Comparison of ENCODE assay signal across 37 cellular contexts in the genomic region with DNA sequence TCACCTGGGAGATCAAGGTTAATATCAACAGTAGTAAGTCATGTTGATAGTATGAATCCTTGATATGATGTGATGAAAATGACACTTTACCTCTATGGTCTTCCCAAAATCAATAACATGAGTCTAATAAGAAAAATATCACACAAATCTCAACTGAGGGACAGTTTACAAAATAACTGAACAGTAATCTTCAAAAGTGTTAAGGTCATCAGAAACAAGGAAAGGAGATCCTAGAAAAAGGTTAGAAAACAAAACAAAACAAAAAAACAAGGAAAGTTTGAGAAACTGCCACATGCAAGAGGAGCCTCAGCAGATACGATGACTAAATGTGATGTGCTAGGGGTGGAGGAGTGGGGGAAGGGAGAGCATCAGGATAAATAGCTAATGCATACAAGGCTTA. TPM values are rescaled to one million over a fixed set of nuclear protein-coding genes. Genes with fewer than 3 reads are reported as not detected.
DNase-seq lines count a peak whose midpoint lies in the region; ATAC-seq, FAIRE-seq and TF ChIP-seq lines count a peak whose summit lies in the region.
"Had no signal": no experiment of that assay in that cellular context is flagged by ENCODE, and none has a peak within 500 bp of the region (broad histone marks: within the 10 kb centered on the region; RNA-seq: fewer than 3 reads in every experiment).

No MANE protein-coding gene starts in this region.

- TF ChIP-seq CTCF in HepG2 (CRISPR knock-in tag; IDR thresholded peaks at IDR 0.05) (no peak), right lobe of liver (IDR thresholded peaks at IDR 0.05) (no peak), WTC11 (IDR thresholded peaks at IDR 0.05) (no peak), K562 (IDR thresholded peaks at IDR 0.05 in 2 of 3, conservative IDR thresholded peaks at IDR 0.05 in 1 of 3; ENCODE audit: insufficient read depth in 2 of 3, low read depth in 1 of 3, low read length in 3 of 3) (no peak), progenitor cell of endocrine pancreas (IDR thresholded peaks at IDR 0.05; ENCODE audit: unreplicated experiment) (no peak), gastrocnemius medialis (IDR thresholded peaks at IDR 0.05 in 4 of 5, conservative IDR thresholded peaks at IDR 0.05 in 1 of 5) (no peak)

- no peak for DNase-seq in HepG2 (ENCODE audit: low spot score)
- DNase-seq in right lobe of liver, result no peak
- no peak for DNase-seq in WTC11 (ENCODE audit: low spot score)
- DNase-seq in K562 (ENCODE audit: extremely low read depth in 1 of 4, low spot score in 3 of 4), result no peak
- DNase-seq in progenitor cell of endocrine pancreas (ENCODE audit: low spot score, unreplicated experiment), result no peak
- DNase-seq in H54 (ENCODE audit: insufficient read length, low spot score), result no peak
- DNase-seq in gastrocnemius medialis, result no peak
- DNase-seq: 8988T; ACHN; AML-193; BE2C; C1 segment of cervical spinal cord; Caco-2; Calu3; CD4-positive, alpha-beta memory T cell; CD4-positive, alpha-beta T cell; CD4-positive, CD25-positive, alpha-beta regulatory T cell; CD8-positive, alpha-beta memory T cell; CD8-positive, alpha-beta T cell; COR-L47; DMS 273 treated with DMSO at 0.1 percent for 48 hours; DMS153; DMS53; DMS79; DMS79 treated with DMSO at 0.1 percent for 48 hours; DND-41; EL had no signal

- peak overlapping the region; percentile 2; the same call in 1 of the 2 replicates for H3K27ac Mint-ChIP-seq in WTC11
- H3K27ac Mint-ChIP-seq in progenitor cell of endocrine pancreas, result peak overlapping the region; percentile 34
- H3K27ac Mint-ChIP-seq: B cell; CD14-positive monocyte; CD4-positive, alpha-beta T cell; CD8-positive, alpha-beta T cell had no signal

- no peak overlapping the region for H3K27ac ChIP-seq in HepG2 (ENCODE audit: extremely low read length, insufficient read depth, low read length)
- no peak overlapping the region for H3K27ac ChIP-seq in right lobe of liver
- H3K27ac ChIP-seq in K562 (ENCODE audit: extremely low read depth, low read depth, low read length), result no peak overlapping the region
- H3K27ac ChIP-seq in gastrocnemius medialis, result no peak overlapping the region
- H3K27ac ChIP-seq: 22Rv1; A549; BLaER1; BLaER1 treated with 17β-estradiol and CSF1 and Interleukin-3, amounts not matched to agents 10 nM and 100 nM; C4-2B had no signal

- intact Hi-C loops in HepG2 (cut with micrococcal nuclease; ENCODE audit: unreplicated experiment) (no loop called here), right lobe of liver (cut with DNase I) (no loop called here), K562 (cut with micrococcal nuclease) (no loop called here), gastrocnemius medialis (cut with DNase I; ENCODE audit: low total_unique reads) (no loop called here)

- H3K9me3 ChIP-seq in HepG2 (ENCODE audit: low read length) (no peaks in the 10 kb centered on the region), right lobe of liver (no peaks in the 10 kb centered on the region), K562 (replicated peaks; ENCODE audit: control insufficient read depth, insufficient read depth, low read depth, low read length) (no peaks in the 10 kb centered on the region), gastrocnemius medialis (no peaks in the 10 kb centered on the region)
- H3K9me3 ChIP-seq: A549; BE2C; BLaER1; BLaER1 treated with 17β-estradiol and CSF1 and Interleukin-3, amounts not matched to agents 10 nM and 100 nM; Caco-2 had no signal

- no peaks in the 10 kb centered on the region for H3K9me3 Mint-ChIP-seq in WTC11
- no peaks in the 10 kb centered on the region for H3K9me3 Mint-ChIP-seq in progenitor cell of endocrine pancreas (ENCODE audit: low read depth)
- H3K9me3 Mint-ChIP-seq: CD4-positive, alpha-beta memory T cell; CD4-positive, alpha-beta T cell; CD8-positive, alpha-beta memory T cell; CD8-positive, alpha-beta T cell had no signal

- no peaks in the 10 kb centered on the region for H3K9me1 ChIP-seq in K562 (ENCODE audit: control insufficient read depth, insufficient read depth, low read length)

- H3K36me3 Mint-ChIP-seq in WTC11, result peaks cover 27% of the 10 kb centered on the region
- H3K36me3 Mint-ChIP-seq in progenitor cell of endocrine pancreas (ENCODE audit: insufficient read depth), result peaks cover 14% of the 10 kb centered on the region

- BruUV-seq in HepG2 (replicated peaks; lab: Mats Ljungman, UMichigan) (no TSS peak), K562 (replicated peaks; lab: Mats Ljungman, UMichigan) (no TSS peak)

- in situ Hi-C loops in HepG2 (cut with HindIII; ENCODE audit: extremely low pct_ligation_motif_present, low pct_unique_long_range_greater_than_20kb), result no loop called here
- in situ Hi-C loops in K562 (cut with MboI), result no loop called here
- in situ Hi-C loops in gastrocnemius medialis (cut with MboI; ENCODE audit: low sequenced_read_pairs in 4 of 4), result no loop called here

- ATAC-seq in HepG2 (no peak), right lobe of liver (no peak), WTC11 (no peak), K562 (no peak), GM21529 (IDR thresholded peaks at IDR 0.05; ENCODE audit: unreplicated experiment) (no peak), gastrocnemius medialis (no peak)
- ATAC-seq: A549; CD8-positive, alpha-beta T cell had no signal

- FAIRE-seq in HepG2 (lab: Jason Lieb, UNC) (no peak), K562 (lab: Jason Lieb, UNC) (no peak), H54 (lab: Jason Lieb, UNC) (no peak)
- FAIRE-seq: A204.1, A549, D721Med had no signal

- TF ChIP-seq RAD21 in HepG2 (CRISPR knock-in tag; IDR thresholded peaks at IDR 0.05) (no peak), K562 (CRISPR knock-in tag; conservative IDR thresholded peaks at IDR 0.05 in 1 of 2, IDR thresholded peaks at IDR 0.05 in 1 of 2) (no peak)

- H3K4me3 Mint-ChIP-seq in WTC11, result no peak overlapping the region
- no peak overlapping the region for H3K4me3 Mint-ChIP-seq in progenitor cell of endocrine pancreas (ENCODE audit: low read depth)
- H3K4me3 Mint-ChIP-seq: B cell; CD14-positive monocyte; CD4-positive, alpha-beta memory T cell; CD4-positive, alpha-beta T cell; CD4-positive, CD25-positive, alpha-beta regulatory T cell; CD8-positive, alpha-beta memory T cell; CD8-positive, alpha-beta T cell had no signal

- no peak overlapping the region for H3K4me2 ChIP-seq in HepG2 (ENCODE audit: low read depth, low read length)
- H3K4me2 ChIP-seq in K562 (ENCODE audit: insufficient read depth, low read length), result no peak overlapping the region
- H3K4me2 ChIP-seq: A549; BLaER1; BLaER1 treated with 17β-estradiol and CSF1 and Interleukin-3, amounts not matched to agents 10 nM and 100 nM had no signal

- H2AFZ ChIP-seq in HepG2 (ENCODE audit: low read length) (no peak overlapping the region), K562 (ENCODE audit: low read depth, low read length) (no peak overlapping the region)

- no peak overlapping the region for H3K9ac ChIP-seq in HepG2 (ENCODE audit: insufficient read depth, low read depth, low read length)
- H3K9ac ChIP-seq in K562 (ENCODE audit: insufficient read depth in 1 of 2, low read depth in 2 of 2, low read length in 2 of 2), result no peak overlapping the region
- H3K9ac ChIP-seq: BLaER1; BLaER1 treated with 17β-estradiol and CSF1 and Interleukin-3, amounts not matched to agents 10 nM and 100 nM had no signal

- POLR2A ChIA-PET in HepG2 (lab: Yijun Ruan, JAX), result interaction anchor here (1.8 kb wide), 1 partner anchor 16 kb away, joined by 4 read pairs; the partner anchor contains the start of genes MCEE and MPHOSPH10
- POLR2A ChIA-PET in WTC11 (lab: Charles Lee), result no interaction called here
- POLR2A ChIA-PET in K562 (lab: Yijun Ruan, JAX), result interaction anchor here (0.6 to 1.4 kb wide), 2 partner anchors 15 to 113 kb away, joined by 4 to 7 read pairs; partner anchors contain the start of genes MCEE and PAIP2B

- H3K4me3 ChIP-seq in HepG2 (replicated peaks in 1 of 3; ENCODE audit: insufficient read depth in 1 of 3, low read depth in 2 of 3, low read length in 3 of 3) (no peak overlapping the region), right lobe of liver (no peak overlapping the region), K562 (no peak overlapping the region), gastrocnemius medialis (no peak overlapping the region)
- H3K4me3 ChIP-seq: A549; BLaER1; BLaER1 treated with 17β-estradiol and CSF1 and Interleukin-3, amounts not matched to agents 10 nM and 100 nM had no signal

- H3K4me1 Mint-ChIP-seq in WTC11 (no peaks in the 10 kb centered on the region), progenitor cell of endocrine pancreas (ENCODE audit: low read depth) (peaks cover 5% of the 10 kb centered on the region)
- H3K4me1 Mint-ChIP-seq: B cell, CD14-positive monocyte had no signal

- H3K79me2 ChIP-seq in HepG2 (ENCODE audit: insufficient read depth, low read length) (no peaks in the 10 kb centered on the region), K562 (ENCODE audit: control insufficient read depth, insufficient read depth, low read length) (no peaks in the 10 kb centered on the region)

- H3K4me1 ChIP-seq in HepG2 (ENCODE audit: insufficient read depth, low read length) (no peaks in the 10 kb centered on the region), right lobe of liver (peaks cover 0 to 4% (median 0%) of the 10 kb centered on the region in 4 donors), K562 (replicated peaks in 1 of 2; ENCODE audit: control insufficient read depth in 2 of 2, insufficient read depth in 2 of 2, low read length in 2 of 2) (no peaks in the 10 kb centered on the region), gastrocnemius medialis (peaks cover 5 to 8% of the 10 kb centered on the region in 2 donors)
- H3K4me1 ChIP-seq: A549; BE2C; BLaER1; BLaER1 treated with 17β-estradiol and CSF1 and Interleukin-3, amounts not matched to agents 10 nM and 100 nM; Caco-2 had no signal

- WGBS in HepG2 (ENCODE audit: low lambda C conversion rate), result 97% methylated on average over 1 of the region's 1 CpG
- 75% methylated on average over 1 of the region's 1 CpG for WGBS in right lobe of liver (ENCODE audit: insufficient coverage, low coverage, low lambda C conversion rate, missing lambda C conversion rate)
- 77% methylated on average over 1 of the region's 1 CpG for WGBS in K562 (ENCODE audit: insufficient coverage, low coverage, missing lambda C conversion rate)

- CTCF ChIA-PET in HepG2 (lab: Yijun Ruan, JAX; ENCODE audit: low intra/inter-chr PET ratio, low total read pairs), result no interaction called here
- CTCF ChIA-PET in WTC11 (lab: Charles Lee), result interaction anchor here (1.7 kb wide), 1 partner anchor 13 kb away, joined by 4 read pairs; no protein-coding TSS in a partner anchor
- CTCF ChIA-PET in K562 (lab: Yijun Ruan, JAX; ENCODE audit: low intra/inter-chr PET ratio), result no interaction called here

- H4K20me1 ChIP-seq in HepG2 (ENCODE audit: insufficient read depth, low read length) (no peaks in the 10 kb centered on the region), K562 (replicated peaks; ENCODE audit: control insufficient read depth, insufficient read depth, low read length) (no peaks in the 10 kb centered on the region)
- H4K20me1 ChIP-seq: BLaER1; BLaER1 treated with 17β-estradiol and CSF1 and Interleukin-3, amounts not matched to agents 10 nM and 100 nM had no signal

- H3K27me3 ChIP-seq in HepG2 (ENCODE audit: control insufficient read depth in 1 of 2, insufficient read depth in 2 of 2, low read length in 2 of 2), result no peaks in the 10 kb centered on the region
- H3K27me3 ChIP-seq in right lobe of liver, result no peaks in the 10 kb centered on the region
- no peaks in the 10 kb centered on the region for H3K27me3 ChIP-seq in K562 (ENCODE audit: control insufficient read depth in 2 of 2, insufficient read depth in 2 of 2, low read length in 2 of 2)
- no peaks in the 10 kb centered on the region for H3K27me3 ChIP-seq in gastrocnemius medialis
- H3K27me3 ChIP-seq: BE2C; BLaER1; BLaER1 treated with 17β-estradiol and CSF1 and Interleukin-3, amounts not matched to agents 10 nM and 100 nM had no signal

- no peak for TF ChIP-seq EP300 in HepG2 (IDR thresholded peaks at IDR 0.05; ENCODE audit: low read depth in 2 of 2, low read length in 2 of 2)
- TF ChIP-seq EP300 in HepG2 (CRISPR knock-in tag; IDR thresholded peaks at IDR 0.05; ENCODE audit: borderline replicate concordance), result no peak
- TF ChIP-seq EP300 in K562 (IDR thresholded peaks at IDR 0.05; ENCODE audit: low read length), result no peak

- TF ChIP-seq POLR2A in HepG2 (IDR thresholded peaks at IDR 0.05; ENCODE audit: insufficient read depth in 1 of 2, low read depth in 2 of 2, low read length in 2 of 2) (no peak), right lobe of liver (IDR thresholded peaks at IDR 0.05) (no peak), K562 (conservative IDR thresholded peaks at IDR 0.05) (no peak), H54 (IDR thresholded peaks at IDR 0.05; ENCODE audit: low read depth, low read length) (no peak), gastrocnemius medialis (IDR thresholded peaks at IDR 0.05) (no peak)

- H3K27me3 Mint-ChIP-seq in WTC11 (ENCODE audit: low read depth), result no peaks in the 10 kb centered on the region
- no peaks in the 10 kb centered on the region for H3K27me3 Mint-ChIP-seq in progenitor cell of endocrine pancreas
- H3K27me3 Mint-ChIP-seq: B cell; CD4-positive, alpha-beta memory T cell; CD4-positive, alpha-beta T cell; CD4-positive, CD25-positive, alpha-beta regulatory T cell; CD8-positive, alpha-beta memory T cell had no signal

- H3K36me3 ChIP-seq in HepG2 (replicated peaks in 1 of 2; ENCODE audit: control insufficient read depth in 1 of 2, insufficient read depth in 2 of 2, low read length in 2 of 2) (peaks cover 20 to 62% of the 10 kb centered on the region in 2 experiments), right lobe of liver (peaks cover 0 to 10% (median 0%) of the 10 kb centered on the region in 4 donors), K562 (ENCODE audit: control insufficient read depth, insufficient read depth, low read length) (peaks cover 61% of the 10 kb centered on the region), gastrocnemius medialis (peaks cover 0 to 17% of the 10 kb centered on the region in 2 donors)
- H3K36me3 ChIP-seq: BE2C had no signal

RNA-seq across cellular contexts. Expression of gene MCEE, which starts 16.2 kb away (rescaled TPM):
- 56.1 and 66.9 TPM in 2 replicates for total RNA-seq in HepG2 (2016; rRNA removed; fragmentation: Illumina TruSeq; extraction: Trizol)
- 22.7 and 26.1 TPM in 2 replicates for total RNA-seq in HepG2 (2016; cell fraction: cytosol; rRNA removed; fragmentation: Illumina TruSeq; extraction: Trizol; ENCODE audit: low read depth)
- 61.5 and 66.5 TPM in 2 replicates for total RNA-seq in HepG2 (2016; cell fraction: insoluble cytoplasmic fraction; rRNA removed; fragmentation: Illumina TruSeq; extraction: Trizol)
- 35.2 and 36.9 TPM in 2 replicates for total RNA-seq in HepG2 (2016; cell fraction: membrane; rRNA removed; fragmentation: Illumina TruSeq; extraction: Trizol)
- 77.4 and 90.5 TPM in 2 replicates for total RNA-seq in HepG2 (2016; cell fraction: nucleus; rRNA removed; fragmentation: Illumina TruSeq; extraction: Trizol)
- 23.5 and 32.0 TPM in 2 replicates for polyA plus RNA-seq in HepG2 (2011; rRNA removed)
- polyA plus RNA-seq in HepG2 (2011; cell fraction: cytosol; rRNA removed), result 15.9 and 19.6 TPM in 2 replicates
- 35.0 and 56.3 TPM in 2 replicates for polyA plus RNA-seq in HepG2 (2011; cell fraction: nucleus; rRNA removed)
- 27.8 and 41.9 TPM in 2 replicates for polyA plus RNA-seq in HepG2 (2012)
- polyA plus RNA-seq in HepG2 (2016; cell fraction: cytosol; fragmentation: Illumina TruSeq; extraction: Trizol; ENCODE audit: low read depth), result 23.8 and 24.1 TPM in 2 replicates
- polyA plus RNA-seq in HepG2 (2016; cell fraction: insoluble cytoplasmic fraction; fragmentation: Illumina TruSeq; extraction: Trizol; ENCODE audit: low read depth), result 52.5 and 59.2 TPM in 2 replicates
- polyA plus RNA-seq in HepG2 (2016; cell fraction: membrane; fragmentation: Illumina TruSeq; extraction: Trizol; ENCODE audit: low read depth), result 25.0 and 27.3 TPM in 2 replicates
- polyA plus RNA-seq in HepG2 (2016; cell fraction: nucleus; fragmentation: Illumina TruSeq; extraction: Trizol; ENCODE audit: insufficient read depth, low read depth), result 106 and 118 TPM in 2 replicates
- 8.4 and 24.6 TPM in 2 replicates for polyA minus RNA-seq in HepG2 (2011; rRNA and poly(A)+ RNA removed; ENCODE audit: low replicate concordance)
- polyA minus RNA-seq in HepG2 (2011; cell fraction: cytosol; rRNA and poly(A)+ RNA removed), result 7.8 and 11.8 TPM in 2 replicates
- polyA minus RNA-seq in HepG2 (2011; cell fraction: nucleus; rRNA and poly(A)+ RNA removed), result 42.6 and 78.7 TPM in 2 replicates
- 10 to 100 TPM; 15.5 to 37.8 (median 23.1) TPM for total RNA-seq in right lobe of liver
- total RNA-seq in WTC11 (2021), result 17.2 to 19.1 TPM (median 18.7 TPM) in 3 replicates
- total RNA-seq in K562 (2011; cell fraction: chromatin; rRNA removed; ENCODE audit: low replicate concordance), result 61.3 and 74.5 TPM in 2 replicates
- 34.5 and 45.0 TPM in 2 replicates for total RNA-seq in K562 (2011; cell fraction: nucleolus; rRNA removed)
- total RNA-seq in K562 (2011; cell fraction: nucleoplasm; rRNA removed), result 42.9 and 46.5 TPM in 2 replicates
- 15.6 and 19.8 TPM in 2 replicates for total RNA-seq in K562 (2014; rRNA removed)
- 24.5 and 25.9 TPM in 2 replicates for total RNA-seq in K562 (2014; rRNA removed; fragmentation: Illumina TruSeq; extraction: Trizol)
- 17.8 and 18.6 TPM in 2 replicates for total RNA-seq in K562 (2015; rRNA removed; fragmentation: Illumina TruSeq; extraction: Trizol)
- total RNA-seq in K562 (2021), result 17.8 and 19.1 TPM in 2 replicates
- polyA plus RNA-seq in K562 (2011; rRNA removed), result 29.1 and 29.9 TPM in 2 replicates
- polyA plus RNA-seq in K562 (2011; cell fraction: cytosol; rRNA removed), result 9.3 and 12.8 TPM in 2 replicates
- 32.9 and 37.3 TPM in 2 replicates for polyA plus RNA-seq in K562 (2011; cell fraction: nucleus; rRNA removed)
- polyA plus RNA-seq in K562 (2012), result 16.7 and 17.9 TPM in 2 replicates
- 19.1 and 19.8 TPM in 2 replicates for polyA plus RNA-seq in K562 (2014; fragmentation: Illumina TruSeq; extraction: Trizol)
- 10 to 100 TPM; 43.8 to 49.1 TPM for polyA plus RNA-seq in K562 (2014; fragmentation: Nextera tagmentation; extraction: Ambion mirVana)
- polyA plus RNA-seq in K562 (2014; rRNA removed), result 25.6 and 28.2 TPM in 2 replicates
- polyA minus RNA-seq in K562 (2011; rRNA and poly(A)+ RNA removed), result 9.7 and 10.7 TPM in 2 replicates
- 6.4 and 6.8 TPM in 2 replicates for polyA minus RNA-seq in K562 (2011; cell fraction: cytosol; rRNA and poly(A)+ RNA removed)
- polyA minus RNA-seq in K562 (2011; cell fraction: nucleus; rRNA and poly(A)+ RNA removed), result 16.4 and 25.4 TPM in 2 replicates
- 14.4 and 15.2 TPM in 2 replicates for total RNA-seq in progenitor cell of endocrine pancreas
- 10 to 100 TPM in 3 of 4 donors, 1 to 10 TPM in 1; 10.0 to 20.2 (median 13.1) TPM for total RNA-seq in gastrocnemius medialis

RNA-seq across cellular contexts. Expression of gene MPHOSPH10, which starts 16.6 kb away (rescaled TPM):
- total RNA-seq in HepG2 (2016; rRNA removed; fragmentation: Illumina TruSeq; extraction: Trizol), result 137 and 201 TPM in 2 replicates
- 24.8 and 26.8 TPM in 2 replicates for total RNA-seq in HepG2 (2016; cell fraction: cytosol; rRNA removed; fragmentation: Illumina TruSeq; extraction: Trizol; ENCODE audit: low read depth)
- 141 and 201 TPM in 2 replicates for total RNA-seq in HepG2 (2016; cell fraction: insoluble cytoplasmic fraction; rRNA removed; fragmentation: Illumina TruSeq; extraction: Trizol)
- 59.1 and 67.5 TPM in 2 replicates for total RNA-seq in HepG2 (2016; cell fraction: membrane; rRNA removed; fragmentation: Illumina TruSeq; extraction: Trizol)
- total RNA-seq in HepG2 (2016; cell fraction: nucleus; rRNA removed; fragmentation: Illumina TruSeq; extraction: Trizol), result 97.8 and 104 TPM in 2 replicates
- 21.4 and 37.8 TPM in 2 replicates for polyA plus RNA-seq in HepG2 (2011; rRNA removed)
- 12.6 and 13.9 TPM in 2 replicates for polyA plus RNA-seq in HepG2 (2011; cell fraction: cytosol; rRNA removed)
- 27.5 and 27.6 TPM in 2 replicates for polyA plus RNA-seq in HepG2 (2011; cell fraction: nucleus; rRNA removed)
- polyA plus RNA-seq in HepG2 (2012), result 40.5 and 55.7 TPM in 2 replicates
- polyA plus RNA-seq in HepG2 (2016; cell fraction: cytosol; fragmentation: Illumina TruSeq; extraction: Trizol; ENCODE audit: low read depth), result 11.5 and 12.0 TPM in 2 replicates
- 227 and 245 TPM in 2 replicates for polyA plus RNA-seq in HepG2 (2016; cell fraction: insoluble cytoplasmic fraction; fragmentation: Illumina TruSeq; extraction: Trizol; ENCODE audit: low read depth)
- 34.6 and 35.3 TPM in 2 replicates for polyA plus RNA-seq in HepG2 (2016; cell fraction: membrane; fragmentation: Illumina TruSeq; extraction: Trizol; ENCODE audit: low read depth)
- 171 and 172 TPM in 2 replicates for polyA plus RNA-seq in HepG2 (2016; cell fraction: nucleus; fragmentation: Illumina TruSeq; extraction: Trizol; ENCODE audit: insufficient read depth, low read depth)
- 10.5 and 15.8 TPM in 2 replicates for polyA minus RNA-seq in HepG2 (2011; rRNA and poly(A)+ RNA removed; ENCODE audit: low replicate concordance)
- polyA minus RNA-seq in HepG2 (2011; cell fraction: cytosol; rRNA and poly(A)+ RNA removed), result 21.2 and 26.5 TPM in 2 replicates
- 78.7 and 82.7 TPM in 2 replicates for polyA minus RNA-seq in HepG2 (2011; cell fraction: nucleus; rRNA and poly(A)+ RNA removed)
- total RNA-seq in right lobe of liver, result 10 to 100 TPM; 10.4 to 14.3 (median 12.8) TPM
- total RNA-seq in WTC11 (2021), result 27.8 to 36.6 TPM (median 31.4 TPM) in 3 replicates
- total RNA-seq in K562 (2011; cell fraction: chromatin; rRNA removed; ENCODE audit: low replicate concordance), result 27.7 and 84.8 TPM in 2 replicates
- total RNA-seq in K562 (2011; cell fraction: nucleolus; rRNA removed), result 18.7 and 18.9 TPM in 2 replicates
- total RNA-seq in K562 (2011; cell fraction: nucleoplasm; rRNA removed), result 37.2 and 63.7 TPM in 2 replicates
- 55.9 and 66.6 TPM in 2 replicates for total RNA-seq in K562 (2014; rRNA removed)
- total RNA-seq in K562 (2014; rRNA removed; fragmentation: Illumina TruSeq; extraction: Trizol), result 58.5 and 65.3 TPM in 2 replicates
- total RNA-seq in K562 (2015; rRNA removed; fragmentation: Illumina TruSeq; extraction: Trizol), result 63.7 and 71.7 TPM in 2 replicates
- total RNA-seq in K562 (2021), result 52.1 and 53.4 TPM in 2 replicates
- polyA plus RNA-seq in K562 (2011; rRNA removed), result 23.8 and 40.2 TPM in 2 replicates
- polyA plus RNA-seq in K562 (2011; cell fraction: cytosol; rRNA removed), result 3.5 and 5.5 TPM in 2 replicates
- polyA plus RNA-seq in K562 (2011; cell fraction: nucleus; rRNA removed), result 21.4 and 28.4 TPM in 2 replicates
- polyA plus RNA-seq in K562 (2012), result 21.9 and 44.7 TPM in 2 replicates
- polyA plus RNA-seq in K562 (2014; fragmentation: Illumina TruSeq; extraction: Trizol), result 67.2 and 83.6 TPM in 2 replicates
- 10 to 100 TPM; 36.8 to 56.3 TPM for polyA plus RNA-seq in K562 (2014; fragmentation: Nextera tagmentation; extraction: Ambion mirVana)
- 74.8 and 83.7 TPM in 2 replicates for polyA plus RNA-seq in K562 (2014; rRNA removed)
- 32.1 and 37.6 TPM in 2 replicates for polyA minus RNA-seq in K562 (2011; rRNA and poly(A)+ RNA removed)
- 12.6 and 30.7 TPM in 2 replicates for polyA minus RNA-seq in K562 (2011; cell fraction: cytosol; rRNA and poly(A)+ RNA removed)
- 21.9 and 25.9 TPM in 2 replicates for polyA minus RNA-seq in K562 (2011; cell fraction: nucleus; rRNA and poly(A)+ RNA removed)
- total RNA-seq in progenitor cell of endocrine pancreas, result 55.4 and 69.2 TPM in 2 replicates
- 10 to 100 TPM; 27.8 to 49.1 (median 32.8) TPM for total RNA-seq in gastrocnemius medialis

RNA-seq across cellular contexts. Expression of gene NAGK, which starts 45.4 kb away (rescaled TPM):
- 29.8 and 35.2 TPM in 2 replicates for total RNA-seq in HepG2 (2016; rRNA removed; fragmentation: Illumina TruSeq; extraction: Trizol)
- 16.7 and 20.4 TPM in 2 replicates for total RNA-seq in HepG2 (2016; cell fraction: cytosol; rRNA removed; fragmentation: Illumina TruSeq; extraction: Trizol; ENCODE audit: low read depth)
- total RNA-seq in HepG2 (2016; cell fraction: insoluble cytoplasmic fraction; rRNA removed; fragmentation: Illumina TruSeq; extraction: Trizol), result 28.4 and 34.5 TPM in 2 replicates
- total RNA-seq in HepG2 (2016; cell fraction: membrane; rRNA removed; fragmentation: Illumina TruSeq; extraction: Trizol), result 16.2 and 19.4 TPM in 2 replicates
- 25.1 and 33.7 TPM in 2 replicates for total RNA-seq in HepG2 (2016; cell fraction: nucleus; rRNA removed; fragmentation: Illumina TruSeq; extraction: Trizol)
- 24.4 and 32.1 TPM in 2 replicates for polyA plus RNA-seq in HepG2 (2011; rRNA removed)
- 26.2 and 27.6 TPM in 2 replicates for polyA plus RNA-seq in HepG2 (2011; cell fraction: cytosol; rRNA removed)
- 79.7 and 80.0 TPM in 2 replicates for polyA plus RNA-seq in HepG2 (2011; cell fraction: nucleus; rRNA removed)
- polyA plus RNA-seq in HepG2 (2012), result 21.9 and 25.9 TPM in 2 replicates
- 13.2 and 15.1 TPM in 2 replicates for polyA plus RNA-seq in HepG2 (2016; cell fraction: cytosol; fragmentation: Illumina TruSeq; extraction: Trizol; ENCODE audit: low read depth)
- 36.5 and 39.9 TPM in 2 replicates for polyA plus RNA-seq in HepG2 (2016; cell fraction: insoluble cytoplasmic fraction; fragmentation: Illumina TruSeq; extraction: Trizol; ENCODE audit: low read depth)
- polyA plus RNA-seq in HepG2 (2016; cell fraction: membrane; fragmentation: Illumina TruSeq; extraction: Trizol; ENCODE audit: low read depth), result 11.9 and 13.2 TPM in 2 replicates
- 64.5 and 73.2 TPM in 2 replicates for polyA plus RNA-seq in HepG2 (2016; cell fraction: nucleus; fragmentation: Illumina TruSeq; extraction: Trizol; ENCODE audit: insufficient read depth, low read depth)
- 27.8 and 45.7 TPM in 2 replicates for polyA minus RNA-seq in HepG2 (2011; rRNA and poly(A)+ RNA removed; ENCODE audit: low replicate concordance)
- polyA minus RNA-seq in HepG2 (2011; cell fraction: cytosol; rRNA and poly(A)+ RNA removed), result 7.1 and 10.9 TPM in 2 replicates
- 54.0 and 54.8 TPM in 2 replicates for polyA minus RNA-seq in HepG2 (2011; cell fraction: nucleus; rRNA and poly(A)+ RNA removed)
- 10 to 100 TPM; 17.7 to 51.7 (median 36.1) TPM for total RNA-seq in right lobe of liver
- 56.1 to 58.9 TPM (median 57.7 TPM) in 3 replicates for total RNA-seq in WTC11 (2021)
- 47.5 and 82.4 TPM in 2 replicates for total RNA-seq in K562 (2011; cell fraction: chromatin; rRNA removed; ENCODE audit: low replicate concordance)
- 40.3 and 50.5 TPM in 2 replicates for total RNA-seq in K562 (2011; cell fraction: nucleolus; rRNA removed)
- 48.0 and 59.6 TPM in 2 replicates for total RNA-seq in K562 (2011; cell fraction: nucleoplasm; rRNA removed)
- total RNA-seq in K562 (2014; rRNA removed), result 8.9 and 11.1 TPM in 2 replicates
- total RNA-seq in K562 (2014; rRNA removed; fragmentation: Illumina TruSeq; extraction: Trizol), result 4.3 and 7.3 TPM in 2 replicates
- total RNA-seq in K562 (2015; rRNA removed; fragmentation: Illumina TruSeq; extraction: Trizol), result 10.2 and 10.7 TPM in 2 replicates
- total RNA-seq in K562 (2021), result 8.8 and 14.9 TPM in 2 replicates
- polyA plus RNA-seq in K562 (2011; rRNA removed), result 9.1 and 11.7 TPM in 2 replicates
- polyA plus RNA-seq in K562 (2011; cell fraction: cytosol; rRNA removed), result 10.4 and 14.7 TPM in 2 replicates
- polyA plus RNA-seq in K562 (2011; cell fraction: nucleus; rRNA removed), result 38.4 and 51.1 TPM in 2 replicates
- polyA plus RNA-seq in K562 (2012), result 21.2 and 42.3 TPM in 2 replicates
- polyA plus RNA-seq in K562 (2014; fragmentation: Illumina TruSeq; extraction: Trizol), result 8.8 and 9.4 TPM in 2 replicates
- polyA plus RNA-seq in K562 (2014; fragmentation: Nextera tagmentation; extraction: Ambion mirVana), result 10 to 100 TPM in 1 of 2 experiments, 1 to 10 TPM in 1; 4.9 to 10.6 TPM
- 13.4 and 18.6 TPM in 2 replicates for polyA plus RNA-seq in K562 (2014; rRNA removed)
- polyA minus RNA-seq in K562 (2011; rRNA and poly(A)+ RNA removed), result 10.1 and 10.7 TPM in 2 replicates
- 5.2 and 5.5 TPM in 2 replicates for polyA minus RNA-seq in K562 (2011; cell fraction: cytosol; rRNA and poly(A)+ RNA removed)
- polyA minus RNA-seq in K562 (2011; cell fraction: nucleus; rRNA and poly(A)+ RNA removed), result 15.9 and 16.9 TPM in 2 replicates
- total RNA-seq in progenitor cell of endocrine pancreas, result 115 and 127 TPM in 2 replicates
- 10 to 100 TPM; 24.2 to 43.5 (median 41.2) TPM for total RNA-seq in gastrocnemius medialis

Comparison
In these comparisons a context has a peak if more than half of its experiments do, and no peak if none do; other contexts are left out.
1. Of the 241 proteins assayed by ChIP-seq in both HepG2 and K562: peak only in HepG2: HNRNPK and MAFK; only in K562: none; in both: none; in neither: 239.